In the genomic region with DNA sequence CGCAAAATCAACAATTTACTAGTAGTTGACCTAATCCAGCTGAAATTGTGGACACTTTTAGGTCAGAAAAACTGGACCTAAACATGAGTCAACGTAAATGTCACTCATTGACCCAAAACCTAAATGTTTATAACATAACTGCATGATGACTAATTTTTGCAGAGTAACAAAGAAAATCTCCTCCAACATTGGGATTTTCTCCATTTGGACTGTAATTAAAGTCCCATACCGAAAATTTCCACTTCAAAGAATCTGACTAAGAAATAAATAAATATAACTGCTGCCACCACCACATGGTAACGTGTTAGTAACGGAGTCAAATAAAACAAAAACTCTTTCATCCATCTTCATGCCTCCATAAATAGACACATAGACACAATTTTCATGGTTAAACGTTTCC, we compare ENCODE assay signal across 9 cellular contexts. TPM values are rescaled to one million over a fixed set of nuclear protein-coding genes. Genes with fewer than 3 reads are reported as not detected.
DNase-seq lines count a peak whose midpoint lies in the region; ATAC-seq and TF ChIP-seq lines count a peak whose summit lies in the region.
"Had no signal": no experiment of that assay in that cellular context is flagged by ENCODE, and none has a peak within 500 bp of the region (broad histone marks: within the 10 kb centered on the region; RNA-seq: fewer than 3 reads in every experiment).

No MANE protein-coding gene starts in this region.

- peaks cover 11% of the 10 kb centered on the region for H3K27me3 Mint-ChIP-seq in GM23338 (ENCODE audit: insufficient read depth, low read depth, poor library complexity)

- H3K36me3 Mint-ChIP-seq in GM23338 (ENCODE audit: low read depth): peaks cover 20% of the 10 kb centered on the region

- H4K20me1 ChIP-seq in GM23338 (replicated peaks; ENCODE audit: insufficient read depth): peaks cover 26% of the 10 kb centered on the region
- H4K20me1 ChIP-seq in fibroblast of lung (ENCODE audit: control insufficient read depth, extremely low read depth, insufficient read depth, low read length): no peaks in the 10 kb centered on the region

- no peak overlapping the region for H3K18ac ChIP-seq in trophoblast cell (ENCODE audit: low read length)

- H4K91ac ChIP-seq in trophoblast cell (ENCODE audit: low read depth, low read length): no peak overlapping the region

- H3K36me3 ChIP-seq in GM23338 (ENCODE audit: insufficient read depth): no peaks in the 10 kb centered on the region
- no peaks in the 10 kb centered on the region for H3K36me3 ChIP-seq in fibroblast of lung (ENCODE audit: control insufficient read depth, insufficient read depth, low read length)
- no peaks in the 10 kb centered on the region for H3K36me3 ChIP-seq in trophoblast cell (ENCODE audit: control insufficient read depth in 1 of 2, insufficient read depth in 2 of 2, low read length in 2 of 2)

- H3K27me3 ChIP-seq in GM23338 (ENCODE audit: insufficient read depth) (no peaks in the 10 kb centered on the region), fibroblast of lung (ENCODE audit: control insufficient read depth, insufficient read depth, low read length) (no peaks in the 10 kb centered on the region), trophoblast cell (ENCODE audit: insufficient read depth, low read length) (no peaks in the 10 kb centered on the region)

- H3K4me1 Mint-ChIP-seq in GM23338: peaks cover 37% of the 10 kb centered on the region

- no peak overlapping the region for H3K4ac ChIP-seq in trophoblast cell (ENCODE audit: low read depth, low read length)

- no peak overlapping the region for H2AFZ ChIP-seq in GM23338
- no peak overlapping the region for H2AFZ ChIP-seq in fibroblast of lung (ENCODE audit: low read length)
- no peak overlapping the region for H2AFZ ChIP-seq in trophoblast cell (ENCODE audit: insufficient read depth, low read length, poor library complexity)

- peaks cover 6% of the 10 kb centered on the region for H3K79me1 ChIP-seq in trophoblast cell (ENCODE audit: low read length)

- no peak overlapping the region for H4K8ac ChIP-seq in trophoblast cell (ENCODE audit: low read depth, low read length)

- H2AK5ac ChIP-seq in trophoblast cell (ENCODE audit: low read length): no peak overlapping the region

- no peak overlapping the region for H3K23ac ChIP-seq in trophoblast cell (ENCODE audit: low read length)

- H3K9me3 Mint-ChIP-seq in GM23338: peaks cover 12% of the 10 kb centered on the region

- H4K12ac ChIP-seq in trophoblast cell (ENCODE audit: low read depth, low read length): no peak overlapping the region

- no peaks in the 10 kb centered on the region; the same call in 1 of the 2 replicates for H3K9me2 ChIP-seq in GM23338 (ENCODE audit: insufficient read depth)

- peak overlapping the region; percentile 99 for H3K4me3 Mint-ChIP-seq in GM23338

- H2BK12ac ChIP-seq in trophoblast cell (ENCODE audit: low read length): no peak overlapping the region

- peak overlapping the region; percentile 76 for H3K4me3 ChIP-seq in GM23338
- peak overlapping the region; percentile 57 to 85 (median 70) for H3K4me3 ChIP-seq in fibroblast of lung (replicated peaks in 1 of 4; ENCODE audit: control extremely low read depth in 1 of 4, insufficient read depth in 1 of 4, low read depth in 3 of 4, low read length in 4 of 4)
- no peak overlapping the region for H3K4me3 ChIP-seq in trophoblast cell (ENCODE audit: low read depth, low read length)

- H3K4me1 ChIP-seq in GM23338 (ENCODE audit: insufficient read depth): peaks cover 26% of the 10 kb centered on the region
- H3K4me1 ChIP-seq in fibroblast of lung (ENCODE audit: control insufficient read depth, extremely low read depth, insufficient read depth, low read length): peaks cover 4% of the 10 kb centered on the region
- H3K4me1 ChIP-seq in trophoblast cell (ENCODE audit: control insufficient read depth in 1 of 2, insufficient read depth in 2 of 2, low read length in 2 of 2): peaks cover 2 to 5% of the 10 kb centered on the region in 2 experiments

- no peaks in the 10 kb centered on the region for H3K79me2 ChIP-seq in GM23338 (replicated peaks; ENCODE audit: insufficient read depth)
- peaks cover 28% of the 10 kb centered on the region for H3K79me2 ChIP-seq in fibroblast of lung (ENCODE audit: control insufficient read depth, insufficient read depth, low read length)
- H3K79me2 ChIP-seq in trophoblast cell (ENCODE audit: control insufficient read depth, insufficient read depth, low read length, poor library complexity): peaks cover 8% of the 10 kb centered on the region

- no peak for ATAC-seq in GM23338
- ATAC-seq in HG02678 (IDR thresholded peaks at IDR 0.05; ENCODE audit: unreplicated experiment): no peak

- no CpG with 5 or more reads among the region's 6 CpGs for WGBS in trophoblast cell (ENCODE audit: extremely low coverage, insufficient coverage, insufficient read length)

- H3K14ac ChIP-seq in trophoblast cell (ENCODE audit: low read length): no peak overlapping the region

- H2BK120ac ChIP-seq in trophoblast cell (ENCODE audit: insufficient read depth, low read length, poor library complexity): no peak overlapping the region

- H3F3A ChIP-seq in GM23338 (replicated peaks; ENCODE audit: low read depth): peaks cover 4% of the 10 kb centered on the region; the same call in 1 of the 2 replicates

- H3K9ac ChIP-seq in fibroblast of lung (ENCODE audit: insufficient read depth, low read length) (no peak overlapping the region), trophoblast cell (ENCODE audit: low read length) (no peak overlapping the region)

- TF ChIP-seq CTCF in GM23338 (conservative IDR thresholded peaks at IDR 0.05; ENCODE audit: low read depth in 2 of 2) (no peak), fibroblast of lung (conservative IDR thresholded peaks at IDR 0.05 in 1 of 2, IDR thresholded peaks at IDR 0.05 in 1 of 2; ENCODE audit: low read depth in 1 of 2, low read length in 2 of 2) (no peak)

- H2BK5ac ChIP-seq in trophoblast cell (ENCODE audit: low read depth, low read length, poor library complexity): no peak overlapping the region

- no peak for DNase-seq in GM23338 (ENCODE audit: low spot score)
- DNase-seq in RPMI7951 (ENCODE audit: low read depth): peak; percentile 79
- DNase-seq in fibroblast of lung (ENCODE audit: low read depth in 2 of 2): peak; percentile 87 to 92
- peak in 1 of 2 donors; percentile 37 for DNase-seq in trophoblast cell
- DNase-seq in SHP77 treated with DMSO at 0.1 percent for 48 hours (lab: John Stamatoyannopoulos, UW): no peak
- no peak for DNase-seq in NCI-H2029 treated with DMSO at 0.1 percent for 48 hours (lab: John Stamatoyannopoulos, UW)
- DNase-seq in NCI-H526 treated with DMSO at 0.1 percent for 48 hours (lab: John Stamatoyannopoulos, UW): no peak
- DNase-seq: NCI-H187 had no signal

- H3K9me3 ChIP-seq in fibroblast of lung (ENCODE audit: control insufficient read depth, insufficient read depth, low read depth, low read length): no peaks in the 10 kb centered on the region
- H3K9me3 ChIP-seq in trophoblast cell (ENCODE audit: insufficient read depth, low read depth, low read length): no peaks in the 10 kb centered on the region

- H3K27ac Mint-ChIP-seq in GM23338: no peak overlapping the region

- H3K27ac ChIP-seq in GM23338 (ENCODE audit: low read depth): no peak overlapping the region
- H3K27ac ChIP-seq in fibroblast of lung (ENCODE audit: insufficient read depth, low read length): peak overlapping the region; percentile 75
- no peak overlapping the region for H3K27ac ChIP-seq in trophoblast cell (ENCODE audit: low read depth, low read length)

- H3K4me2 ChIP-seq in GM23338: peak overlapping the region; percentile 86
- H3K4me2 ChIP-seq in fibroblast of lung (ENCODE audit: extremely low read depth, insufficient read depth, low read length): peak overlapping the region; percentile 96
- peak overlapping the region; percentile 85 for H3K4me2 ChIP-seq in trophoblast cell (ENCODE audit: low read length)

TF ChIP-seq in GM23338, 12 proteins besides CTCF, POLR2A, EP300 and RAD21 (continues in another document):
- TF ChIP-seq, protein P1, sequence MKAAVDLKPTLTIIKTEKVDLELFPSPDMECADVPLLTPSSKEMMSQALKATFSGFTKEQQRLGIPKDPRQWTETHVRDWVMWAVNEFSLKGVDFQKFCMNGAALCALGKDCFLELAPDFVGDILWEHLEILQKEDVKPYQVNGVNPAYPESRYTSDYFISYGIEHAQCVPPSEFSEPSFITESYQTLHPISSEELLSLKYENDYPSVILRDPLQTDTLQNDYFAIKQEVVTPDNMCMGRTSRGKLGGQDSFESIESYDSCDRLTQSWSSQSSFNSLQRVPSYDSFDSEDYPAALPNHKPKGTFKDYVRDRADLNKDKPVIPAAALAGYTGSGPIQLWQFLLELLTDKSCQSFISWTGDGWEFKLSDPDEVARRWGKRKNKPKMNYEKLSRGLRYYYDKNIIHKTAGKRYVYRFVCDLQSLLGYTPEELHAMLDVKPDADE (IDR thresholded peaks at IDR 0.05): no peak
- TF ChIP-seq ZNF114 (CRISPR knock-in tag; IDR thresholded peaks at IDR 0.05) (no peak), POLR2AphosphoS5 (IDR thresholded peaks at IDR 0.05; ENCODE audit: low read depth) (no peak), EZH2 (IDR thresholded peaks at IDR 0.05; ENCODE audit: low read depth, unreplicated experiment) (no peak), ZNF331 (CRISPR knock-in tag; IDR thresholded peaks at IDR 0.05; ENCODE audit: low read depth) (no peak), NANOG (IDR thresholded peaks at IDR 0.05; ENCODE audit: borderline replicate concordance) (no peak)

RNA-seq across cellular contexts. Expression of gene ADGRA3, which starts 1.9 kb away (rescaled TPM):
- 73.9 and 75.3 TPM in 2 replicates for total RNA-seq in GM23338 (2014; rRNA removed; shearing (Covaris generic))
- polyA plus RNA-seq in GM23338 (2016; fragmentation: Nextera tagmentation; extraction: Ambion mirVana) (14.1 and 16.2 TPM in 2 replicates), fibroblast of lung (13.0 and 15.8 TPM in 2 replicates)
- 12.4 and 12.9 TPM in 2 replicates for total RNA-seq in RPMI7951 (2014; rRNA removed; shearing (Covaris generic))
- total RNA-seq in fibroblast of lung: 15.2 and 25.2 TPM in 2 replicates
- 11.7 and 14.3 TPM in 2 replicates for polyA plus RNA-seq in fibroblast of lung (2012)
- 60.1 and 72.8 TPM in 2 replicates for polyA minus RNA-seq in fibroblast of lung (ENCODE audit: low replicate concordance)
- 12.6 and 15.3 TPM in 2 replicates for polyA plus RNA-seq in trophoblast cell (2013)

Comparison
In these comparisons a context has a peak if more than half of its experiments do, and no peak if none do; other contexts are left out.
1. DNase-seq: peak in RPMI7951 (single experiment) and fibroblast of lung (2 of 2); none in GM23338 (single experiment), SHP77 treated with DMSO at 0.1 percent for 48 hours (single experiment), NCI-H2029 treated with DMSO at 0.1 percent for 48 hours (single experiment) and NCI-H526 treated with DMSO at 0.1 percent for 48 hours (single experiment).
2. Peak in every context shown above with its lines, with median percentiles within 50 percentile points of each other: H3K4me2 ChIP-seq.